In the genomic region with DNA sequence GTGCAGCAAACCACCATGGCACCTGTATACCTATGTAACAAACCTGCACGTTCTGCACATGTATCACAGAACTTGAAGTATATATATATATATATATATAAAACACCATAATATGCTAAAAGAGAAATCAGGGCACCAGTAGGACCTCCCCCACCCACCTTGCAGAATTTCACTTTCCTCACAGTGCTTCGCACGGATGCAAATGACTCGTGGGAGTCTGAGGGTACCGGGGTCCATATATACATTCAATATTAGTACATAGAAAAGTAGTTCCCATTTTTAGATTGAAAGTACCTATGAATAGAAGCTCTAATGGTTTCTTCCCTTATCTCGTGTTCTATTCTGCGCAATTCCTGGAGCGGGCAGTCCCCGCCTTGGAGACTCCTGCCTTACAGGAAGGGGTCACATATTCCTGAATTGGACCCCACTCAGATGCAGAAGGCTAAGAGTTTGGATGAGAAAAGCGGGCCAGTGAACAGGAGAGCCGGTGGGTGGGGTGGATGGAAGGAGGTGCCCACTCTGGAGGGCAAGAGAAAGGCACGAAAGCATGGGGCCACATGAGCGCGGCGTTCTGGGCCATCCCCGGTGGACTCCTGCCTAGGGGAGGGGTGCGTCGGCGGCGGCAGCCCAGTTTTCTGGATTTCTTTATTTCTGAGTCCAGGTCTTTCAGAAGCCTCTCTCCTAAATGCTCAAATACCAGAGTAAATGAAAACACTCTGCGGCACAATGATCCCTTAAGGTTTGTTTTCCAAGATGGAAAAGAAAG, we compare ENCODE assay signal across 13 cellular contexts.
DNase-seq lines count a peak whose midpoint lies in the region; ATAC-seq and TF ChIP-seq lines count a peak whose summit lies in the region.
"Had no signal": no experiment of that assay in that cellular context is flagged by ENCODE, and none has a peak within 500 bp of the region (broad histone marks: within the 10 kb centered on the region; RNA-seq: fewer than 3 reads in every experiment).

No MANE protein-coding gene starts in this region.

- no peak overlapping the region for H2BK5ac ChIP-seq in IMR-90 (ENCODE audit: low read depth, low read length, poor library complexity, severe bottlenecking)

- no peak overlapping the region for H3K9ac ChIP-seq in IMR-90 (ENCODE audit: low read depth, low read length)

- CTCF ChIA-PET in IMR-90 (lab: Yijun Ruan, JAX): no interaction called here

- in situ Hi-C loops in IMR-90 (cut with MboI; ENCODE audit: low sequenced_read_pairs): no loop called here

- H3K4me3 ChIP-seq in IMR-90 (ENCODE audit: insufficient read depth, low read depth, low read length): no peak overlapping the region

- peak overlapping the region in 1 of 2 experiments; percentile 26; a peak in 1 of 4 replicates for H4K8ac ChIP-seq in IMR-90 (ENCODE audit: low read depth in 2 of 2, low read length in 2 of 2)

- no peak overlapping the region for H3K23ac ChIP-seq in IMR-90 (ENCODE audit: low read depth, low read length)

- no peak overlapping the region for H2BK15ac ChIP-seq in IMR-90 (ENCODE audit: low read depth, low read length)

- H2BK20ac ChIP-seq in IMR-90 (ENCODE audit: low read depth, low read length): no peak overlapping the region

- H2AK5ac ChIP-seq in IMR-90 (ENCODE audit: low read depth, low read length): no peak overlapping the region

- no peak overlapping the region for H4K5ac ChIP-seq in IMR-90 (ENCODE audit: low read depth, low read length)

- TF ChIP-seq CTCF in IMR-90 (conservative IDR thresholded peaks at IDR 0.05; ENCODE audit: low read depth, low read length): no peak

- H3K9me1 ChIP-seq in IMR-90 (ENCODE audit: insufficient read depth, low read length): peaks cover 17% of the 10 kb centered on the region

- peaks cover 3 to 16% of the 10 kb centered on the region in 2 experiments; a peak in 2 of 4 replicates for H3K79me1 ChIP-seq in IMR-90 (ENCODE audit: low read depth in 1 of 2, low read length in 2 of 2)

- no peaks in the 10 kb centered on the region for H3K9me3 ChIP-seq in IMR-90 (ENCODE audit: control insufficient read depth, insufficient read depth, low read length)

- H3K4me1 ChIP-seq in IMR-90 (ENCODE audit: control insufficient read depth, insufficient read depth, low read length): peaks cover 13% of the 10 kb centered on the region

- TF ChIP-seq RAD21 in IMR-90 (IDR thresholded peaks at IDR 0.05; ENCODE audit: low read length): no peak

- no peak overlapping the region for H2AK9ac ChIP-seq in IMR-90 (replicated peaks; ENCODE audit: low read depth, low read length, poor library complexity)

- POLR2A ChIA-PET in IMR-90 (lab: Charles Lee; ENCODE audit: unreplicated experiment): no interaction called here

- no peak overlapping the region for H3K18ac ChIP-seq in IMR-90 (ENCODE audit: low read depth, low read length)

- H3K27me3 ChIP-seq in IMR-90 (ENCODE audit: control insufficient read depth, insufficient read depth, low read length): no peaks in the 10 kb centered on the region

- dilution Hi-C loops in IMR-90 (cut with HindIII; ENCODE audit: low sequenced_read_pairs, unreplicated experiment): no loop called here

- no TSS peak for BruUV-seq in IMR-90 (replicated peaks; lab: Mats Ljungman, UMichigan)

- H3K9me3 Mint-ChIP-seq in activated T-helper 17 cell treated with anti-CD3 and anti-CD28 coated beads, Interleukin-2, amount 50 U/mL, for 72 hours: peaks cover 4% of the 10 kb centered on the region
- no peaks in the 10 kb centered on the region for H3K9me3 Mint-ChIP-seq in stimulated activated effector memory CD8-positive, alpha-beta T cell treated with anti-CD3 and anti-CD28 coated beads, Interleukin-12 subunit alpha, Interleukin-12 subunit beta, amount 100 ng/mL, for 72 hours

- peak overlapping the region; percentile 85 for H3K27ac Mint-ChIP-seq in activated T-helper 17 cell treated with anti-CD3 and anti-CD28 coated beads, Interleukin-2, amount 50 U/mL, for 72 hours
- H3K27ac Mint-ChIP-seq in stimulated activated effector memory CD8-positive, alpha-beta T cell treated with anti-CD3 and anti-CD28 coated beads, Interleukin-12 subunit alpha, Interleukin-12 subunit beta, amount 100 ng/mL, for 72 hours: peak overlapping the region; percentile 89
- H3K27ac Mint-ChIP-seq: progenitor cell of endocrine pancreas had no signal

- H3K56ac ChIP-seq in IMR-90 (ENCODE audit: extremely low read depth, insufficient read depth, low read length): no peak overlapping the region

- H3K36me3 Mint-ChIP-seq in activated T-helper 17 cell treated with anti-CD3 and anti-CD28 coated beads, Interleukin-2, amount 50 U/mL, for 72 hours (ENCODE audit: low read depth): peaks cover 19% of the 10 kb centered on the region
- H3K36me3 Mint-ChIP-seq in stimulated activated effector memory CD8-positive, alpha-beta T cell treated with anti-CD3 and anti-CD28 coated beads, Interleukin-12 subunit alpha, Interleukin-12 subunit beta, amount 100 ng/mL, for 72 hours: peaks cover 77% of the 10 kb centered on the region
- H3K36me3 Mint-ChIP-seq: brain had no signal

- TF ChIP-seq POLR2A in IMR-90 (IDR thresholded peaks at IDR 0.05; ENCODE audit: low read depth, low read length): no peak

- intact Hi-C loops in IMR-90 (cut with micrococcal nuclease): no loop called here

- no peak overlapping the region for H2AFZ ChIP-seq in IMR-90 (replicated peaks; ENCODE audit: low read length, poor library complexity)

- peak overlapping the region; percentile 57 for H3K4me3 Mint-ChIP-seq in activated T-helper 17 cell treated with anti-CD3 and anti-CD28 coated beads, Interleukin-2, amount 50 U/mL, for 72 hours
- H3K4me3 Mint-ChIP-seq in stimulated activated effector memory CD8-positive, alpha-beta T cell treated with anti-CD3 and anti-CD28 coated beads, Interleukin-12 subunit alpha, Interleukin-12 subunit beta, amount 100 ng/mL, for 72 hours: no peak overlapping the region

- no peak for DNase-seq in IMR-90
- peak; percentile 43 for DNase-seq in germinal center (ENCODE audit: low spot score)
- DNase-seq in stimulated activated effector memory CD8-positive, alpha-beta T cell treated with anti-CD3 and anti-CD28 coated beads, Interleukin-12 subunit alpha, Interleukin-12 subunit beta, amount 100 ng/mL, for 72 hours (ENCODE audit: low spot score in 2 of 2): no peak
- DNase-seq in stimulated activated naive CD4-positive, alpha-beta T cell (lab: John Stamatoyannopoulos, UW): no peak
- no peak for DNase-seq in middle frontal gyrus (ENCODE audit: extremely low spot score, low spot score)
- DNase-seq: activated CD8-positive, alpha-beta memory T cell treated with anti-CD3 and anti-CD28 coated beads for 24 hours; NCI-H1048 had no signal

- ATAC-seq in IMR-90 (ENCODE audit: low read depth): no peak
- no peak for ATAC-seq in activated T-helper 17 cell treated with anti-CD3 and anti-CD28 coated beads, Interleukin-2, amount 50 U/mL, for 72 hours (replicated peaks)
- no peak for ATAC-seq in stimulated activated effector memory CD8-positive, alpha-beta T cell treated with anti-CD3 and anti-CD28 coated beads, Interleukin-12 subunit alpha, Interleukin-12 subunit beta, amount 100 ng/mL, for 72 hours
- ATAC-seq in HG03025 (IDR thresholded peaks at IDR 0.05; ENCODE audit: low FRiP score, unreplicated experiment): no peak
- no peak for ATAC-seq in HG03378 (IDR thresholded peaks at IDR 0.05; ENCODE audit: unreplicated experiment)
- ATAC-seq: esophagus mucosa had no signal

- no peak overlapping the region for H3K27ac ChIP-seq in IMR-90 (ENCODE audit: insufficient read depth, low read length)

- H3K4me1 Mint-ChIP-seq in activated T-helper 17 cell treated with anti-CD3 and anti-CD28 coated beads, Interleukin-2, amount 50 U/mL, for 72 hours: peaks cover 62% of the 10 kb centered on the region
- peaks cover 69% of the 10 kb centered on the region for H3K4me1 Mint-ChIP-seq in stimulated activated effector memory CD8-positive, alpha-beta T cell treated with anti-CD3 and anti-CD28 coated beads, Interleukin-12 subunit alpha, Interleukin-12 subunit beta, amount 100 ng/mL, for 72 hours
- H3K4me1 Mint-ChIP-seq: brain had no signal

- H3K27me3 Mint-ChIP-seq in activated T-helper 17 cell treated with anti-CD3 and anti-CD28 coated beads, Interleukin-2, amount 50 U/mL, for 72 hours: no peaks in the 10 kb centered on the region

- H3K4ac ChIP-seq in IMR-90 (ENCODE audit: low read depth, low read length): no peak overlapping the region

- no peaks in the 10 kb centered on the region for H4K20me1 ChIP-seq in IMR-90 (ENCODE audit: insufficient read depth, low read length)

- H3K14ac ChIP-seq in IMR-90 (replicated peaks; ENCODE audit: low read depth, low read length): 0 out of 2 replicates have a peak overlapping the region, but pooled peaks have one; percentile 7

- H4K91ac ChIP-seq in IMR-90 (ENCODE audit: insufficient read depth, low read depth, low read length): no peak overlapping the region

- H3K36me3 ChIP-seq in IMR-90 (ENCODE audit: control insufficient read depth, insufficient read depth, low read length): no peaks in the 10 kb centered on the region

- peak overlapping the region; percentile 2; the same call in 1 of the 2 replicates for H3K4me2 ChIP-seq in IMR-90 (ENCODE audit: low read depth, low read length)

- 0 out of 2 replicates have a peak overlapping the region, but pooled peaks have one; percentile 44 for H2BK120ac ChIP-seq in IMR-90 (ENCODE audit: low read depth, low read length)

- 100% methylated on average over 3 of the region's 21 CpGs; no CpG with 5 or more reads in 1 of the 2 experiments for WGBS in IMR-90 (ENCODE audit: extremely low coverage in 2 of 2, insufficient read length in 1 of 2), 2 experiments

TF ChIP-seq in IMR-90, 13 proteins besides CTCF, POLR2A, EP300 and RAD21 (continues in another document):
- TF ChIP-seq MXI1 (IDR thresholded peaks at IDR 0.05; ENCODE audit: borderline replicate concordance, low read depth, low read length) (no peak), NFE2L2 (IDR thresholded peaks at IDR 0.05; ENCODE audit: low read depth, low read length) (no peak), BHLHE40 (IDR thresholded peaks at IDR 0.05; ENCODE audit: low read depth, low read length) (no peak), CEBPB (IDR thresholded peaks at IDR 0.05; ENCODE audit: low read depth, low read length) (no peak), RCOR1 (IDR thresholded peaks at IDR 0.05; ENCODE audit: insufficient replicate concordance, low read length) (no peak), MAZ (IDR thresholded peaks at IDR 0.05; ENCODE audit: borderline replicate concordance, low read depth, low read length) (no peak), MAFK (IDR thresholded peaks at IDR 0.05; ENCODE audit: low read depth, low read length) (no peak), FOS (IDR thresholded peaks at IDR 0.05; ENCODE audit: low read depth, low read length) (no peak)
- TF ChIP-seq, protein P1, sequence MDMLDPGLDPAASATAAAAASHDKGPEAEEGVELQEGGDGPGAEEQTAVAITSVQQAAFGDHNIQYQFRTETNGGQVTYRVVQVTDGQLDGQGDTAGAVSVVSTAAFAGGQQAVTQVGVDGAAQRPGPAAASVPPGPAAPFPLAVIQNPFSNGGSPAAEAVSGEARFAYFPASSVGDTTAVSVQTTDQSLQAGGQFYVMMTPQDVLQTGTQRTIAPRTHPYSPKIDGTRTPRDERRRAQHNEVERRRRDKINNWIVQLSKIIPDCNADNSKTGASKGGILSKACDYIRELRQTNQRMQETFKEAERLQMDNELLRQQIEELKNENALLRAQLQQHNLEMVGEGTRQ (IDR thresholded peaks at IDR 0.05; ENCODE audit: low read depth, low read length): no peak
